ENCODE assay signal across 9 cellular contexts in the genomic region with DNA sequence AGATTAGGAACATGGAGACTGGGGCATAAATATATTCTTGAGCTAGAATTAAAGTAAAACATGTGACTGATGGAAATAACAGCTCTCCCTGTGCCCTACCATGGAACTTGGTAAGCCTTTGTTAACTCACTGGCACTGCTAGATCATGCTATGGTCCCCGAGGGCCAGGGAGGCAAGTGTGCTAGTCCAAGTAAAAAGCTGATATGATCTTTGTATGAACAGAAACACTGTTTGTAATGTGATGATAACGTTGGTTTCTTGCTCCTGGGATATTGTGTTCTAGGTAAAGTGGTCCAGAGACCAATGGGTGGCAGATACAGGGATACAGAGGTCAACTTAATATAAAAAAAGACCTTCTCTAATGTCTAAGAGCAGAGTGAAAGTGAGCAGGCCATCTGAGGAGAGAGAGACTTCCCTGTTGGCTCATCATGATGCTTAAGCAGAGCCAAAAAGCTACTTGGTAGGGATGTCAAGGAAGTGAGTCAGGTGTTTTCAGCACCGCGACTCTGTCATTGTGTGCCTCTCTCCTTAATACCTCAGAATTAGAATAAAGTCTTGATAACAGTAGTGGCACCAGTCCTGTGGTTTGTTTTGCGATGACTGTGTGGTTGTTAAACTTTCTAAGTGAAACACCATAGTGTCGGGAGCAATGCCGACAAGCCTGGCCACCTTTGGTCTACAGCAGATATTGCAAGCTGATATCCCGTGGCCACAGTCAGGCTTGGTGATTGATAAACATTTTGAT. TPM values are rescaled to one million over a fixed set of nuclear protein-coding genes. Genes with fewer than 3 reads are reported as not detected.
DNase-seq lines count a peak whose midpoint lies in the region; ATAC-seq and TF ChIP-seq lines count a peak whose summit lies in the region.
"Had no signal": no experiment of that assay in that cellular context is flagged by ENCODE, and none has a peak within 500 bp of the region (broad histone marks: within the 10 kb centered on the region; RNA-seq: fewer than 3 reads in every experiment).

No MANE protein-coding gene starts in this region.

- no peak overlapping the region for H3K4ac ChIP-seq in H9 (ENCODE audit: low read depth, low read length)

- H2BK120ac ChIP-seq in H9 (ENCODE audit: low read depth, low read length, poor library complexity, severe bottlenecking) = no peak overlapping the region

- H3K14ac ChIP-seq in H9 (ENCODE audit: insufficient read depth, low read length) = no peak overlapping the region

- peaks cover 3 to 29% (median 27%) of the 10 kb centered on the region in 3 experiments; a peak in 6 of 7 replicates for H3K36me3 Mint-ChIP-seq in H9 (ENCODE audit: insufficient read depth in 1 of 3, low read depth in 3 of 3)

- TF ChIP-seq CTCF in GM12875 (IDR thresholded peaks at IDR 0.05; ENCODE audit: borderline replicate concordance, insufficient read depth, low read depth, low read length) = peak; percentile 33; the same call in 1 of the 2 replicates
- TF ChIP-seq CTCF in H9 (conservative IDR thresholded peaks at IDR 0.05) = peak; percentile 36; the same call in 1 of the 3 replicates
- TF ChIP-seq CTCF in gastrocnemius medialis (IDR thresholded peaks at IDR 0.05 in 4 of 5, conservative IDR thresholded peaks at IDR 0.05 in 1 of 5) = no peak

- H3K79me2 ChIP-seq in H9 (ENCODE audit: insufficient read depth, low read length) = no peaks in the 10 kb centered on the region; the same call in 1 of the 2 replicates

- in situ Hi-C loops in gastrocnemius medialis (cut with MboI; ENCODE audit: low sequenced_read_pairs in 4 of 4) = no loop called here

- H3K4me2 ChIP-seq in H9 (ENCODE audit: insufficient read depth, insufficient read length, low read length) = no peak overlapping the region

- H3K23ac ChIP-seq in H9 (ENCODE audit: insufficient read length, low read depth, low read length) = no peak overlapping the region

- H3K23me2 ChIP-seq in H9 (ENCODE audit: insufficient read length, low read depth, low read length, poor library complexity, severe bottlenecking) = no peaks in the 10 kb centered on the region

- H4K91ac ChIP-seq in H9 (ENCODE audit: insufficient read length, low read depth, low read length) = no peak overlapping the region

- no peaks in the 10 kb centered on the region for H3K27me3 Mint-ChIP-seq in H9 (ENCODE audit: low read depth)

- H3K9me3 ChIP-seq in H9 (ENCODE audit: control insufficient read depth, low read depth, low read length) (no peaks in the 10 kb centered on the region), gastrocnemius medialis (no peaks in the 10 kb centered on the region)

- no peak overlapping the region for H3K56ac ChIP-seq in H9 (ENCODE audit: insufficient read length, low read depth, low read length)

- no peaks in the 10 kb centered on the region for H4K20me1 ChIP-seq in H9 (ENCODE audit: control insufficient read depth, insufficient read depth, insufficient read length)

- H2AFZ ChIP-seq in H9 (ENCODE audit: low read length) = no peak overlapping the region

- no peak overlapping the region for H3T11ph ChIP-seq in H9 (ENCODE audit: low read length)

- no peak overlapping the region for H2BK12ac ChIP-seq in H9 (ENCODE audit: insufficient read length, low read depth, low read length)

- no peak overlapping the region for H2AK5ac ChIP-seq in H9 (ENCODE audit: insufficient read length, low read length)

- peaks cover 8% of the 10 kb centered on the region for H3K79me1 ChIP-seq in H9 (ENCODE audit: insufficient read depth, low read depth, low read length, poor library complexity, severe bottlenecking)

- peaks cover 40 to 46% of the 10 kb centered on the region in 2 experiments for H3K4me1 Mint-ChIP-seq in H9

- ATAC-seq in gastrocnemius medialis = peak in 1 of 2 donors; percentile 55

- no peak overlapping the region for H2BK5ac ChIP-seq in H9 (ENCODE audit: insufficient read length, low read length)

- no peaks in the 10 kb centered on the region for H3K9me3 Mint-ChIP-seq in H9

- H3K36me3 ChIP-seq in gastrocnemius medialis = no peaks in the 10 kb centered on the region

- no peak overlapping the region for H4K8ac ChIP-seq in H9 (replicated peaks; ENCODE audit: insufficient read length, low read depth, low read length)

- no peak overlapping the region for H3K18ac ChIP-seq in H9 (ENCODE audit: insufficient read length, low read depth, low read length)

- H3K27me3 ChIP-seq in H9 (ENCODE audit: insufficient read depth, low read length) = no peaks in the 10 kb centered on the region
- no peaks in the 10 kb centered on the region for H3K27me3 ChIP-seq in gastrocnemius medialis

- H4K5ac ChIP-seq in H9 (ENCODE audit: insufficient read length, low read depth, low read length) = no peak overlapping the region

- H3K27ac ChIP-seq in H9 (ENCODE audit: insufficient read length, low read depth, low read length) = no peak overlapping the region
- H3K27ac ChIP-seq in gastrocnemius medialis = peak overlapping the region in 3 of 4 donors; percentile 5 to 47 (median 29)

- H3K4me1 ChIP-seq in H9 (ENCODE audit: insufficient read depth, low read length) (peaks cover 3% of the 10 kb centered on the region; the same call in 1 of the 2 replicates), gastrocnemius medialis (peaks cover 0 to 6% of the 10 kb centered on the region in 2 donors)

- H2BK20ac ChIP-seq in H9 (ENCODE audit: low read depth, low read length, poor library complexity, severe bottlenecking) = no peak overlapping the region

- no peak overlapping the region for H2BK15ac ChIP-seq in H9 (ENCODE audit: low read depth, low read length)

- DNase-seq in H9 = no peak
- DNase-seq in NCI-H446 treated with DMSO at 0.1 percent for 48 hours (lab: John Stamatoyannopoulos, UW) = peak; percentile 63
- peak; percentile 10 for DNase-seq in activated naive CD8-positive, alpha-beta T cell treated with anti-CD3 and anti-CD28 coated beads, Interleukin-2, amount 50 U/mL, for 16 hours (ENCODE audit: low read depth, low spot score)
- no peak for DNase-seq in gastrocnemius medialis
- no peak for DNase-seq in T1000 (lab: John Stamatoyannopoulos, UW)
- DNase-seq in amniotic stem cell (lab: John Stamatoyannopoulos, UW) = no peak
- no peak for DNase-seq in DMS79 (lab: John Stamatoyannopoulos, UW)

- no CpG with 5 or more reads among the region's 8 CpGs for WGBS in H9 (ENCODE audit: extremely low coverage, insufficient read length, low lambda C conversion rate)

- H3K4me3 ChIP-seq in GM12875 (ENCODE audit: low read depth, low read length) (no peak overlapping the region), gastrocnemius medialis (no peak overlapping the region)
- H3K4me3 ChIP-seq: lung had no signal

- intact Hi-C loops in gastrocnemius medialis (cut with DNase I; ENCODE audit: low total_unique reads) = no loop called here

- no peak overlapping the region for H3K4me3 Mint-ChIP-seq in H9

- H3K27ac Mint-ChIP-seq in H9 = peak overlapping the region in 1 of 3 experiments; percentile 23; a peak in 3 of 7 replicates

- no peak overlapping the region for H3K9ac ChIP-seq in H9 (ENCODE audit: extremely low read depth, insufficient read length, low read length)

- TF ChIP-seq POLR2A in gastrocnemius medialis (IDR thresholded peaks at IDR 0.05) = no peak

RNA-seq across cellular contexts. Expression of a gene that starts 27.7 kb away (rescaled TPM):
- total RNA-seq in H9 (2021) = 128 and 134 TPM in 2 replicates
- 1 to 10 TPM; 1.4 to 2.3 (median 2.0) TPM for total RNA-seq in gastrocnemius medialis

Comparison
In these comparisons a context has a peak if more than half of its experiments do, and no peak if none do; other contexts are left out.
1. CTCF ChIP-seq: peak in GM12875 (single experiment) and H9 (single experiment); none in gastrocnemius medialis (0 of 5).
2. DNase-seq: peak in NCI-H446 treated with DMSO at 0.1 percent for 48 hours (single experiment) and activated naive CD8-positive, alpha-beta T cell treated with anti-CD3 and anti-CD28 coated beads, Interleukin-2, amount 50 U/mL, for 16 hours (single experiment); none in H9 (single experiment), gastrocnemius medialis (0 of 2), T1000 (single experiment), amniotic stem cell (single experiment) and DMS79 (single experiment).
3. RNA of a gene that starts 27.7 kb away (total RNA-seq): 128 to 134 TPM in H9; 1.4 to 2.3 TPM in gastrocnemius medialis; every median in the first group is over 10 times any median in the second.